9 cellular contexts compared by ENCODE assay signal in the genomic region with DNA sequence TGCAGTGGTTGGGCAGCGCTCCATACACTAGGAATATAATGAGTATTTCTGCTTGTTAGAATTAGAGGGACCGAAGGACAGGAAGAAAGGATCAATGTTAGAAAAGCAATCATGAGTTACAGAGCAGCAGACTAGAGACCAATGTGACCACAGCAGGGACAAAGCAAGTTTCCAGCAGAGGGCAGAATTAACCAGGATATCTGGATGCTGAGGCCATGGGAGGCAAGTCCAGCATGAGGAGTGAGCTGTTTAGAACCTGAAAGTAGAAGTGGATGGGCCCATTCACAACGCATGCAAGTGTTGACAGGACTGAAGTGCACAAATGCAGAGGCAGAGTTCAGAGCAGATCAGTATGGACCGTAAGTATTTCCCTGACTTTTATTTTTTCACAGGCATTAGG.
DNase-seq lines count a peak whose midpoint lies in the region; ATAC-seq and TF ChIP-seq lines count a peak whose summit lies in the region.
"Had no signal": no experiment of that assay in that cellular context is flagged by ENCODE, and none has a peak within 500 bp of the region (broad histone marks: within the 10 kb centered on the region; RNA-seq: fewer than 3 reads in every experiment).

No MANE protein-coding gene starts in this region.

- no peaks in the 10 kb centered on the region for H3K36me3 Mint-ChIP-seq in natural killer cell
- H3K36me3 Mint-ChIP-seq in activated naive CD8-positive, alpha-beta T cell treated with anti-CD3 and anti-CD28 coated beads, Interleukin-2, amount 50 U/mL, for 24 hours (ENCODE audit: low read depth) = no peaks in the 10 kb centered on the region

- no peaks in the 10 kb centered on the region for H3K4me1 Mint-ChIP-seq in natural killer cell
- H3K4me1 Mint-ChIP-seq in activated naive CD8-positive, alpha-beta T cell treated with anti-CD3 and anti-CD28 coated beads, Interleukin-2, amount 50 U/mL, for 24 hours = no peaks in the 10 kb centered on the region
- H3K4me1 Mint-ChIP-seq in stimulated activated naive CD8-positive, alpha-beta T cell treated with anti-CD3 and anti-CD28 coated beads, Interleukin-15, amount 100 ng/mL, for 72 hours = no peaks in the 10 kb centered on the region
- H3K4me1 Mint-ChIP-seq: activated B cell treated with CpG ODN at 0.5 μM for 24 hours had no signal

- TF ChIP-seq CTCF in 22Rv1 (IDR thresholded peaks at IDR 0.05) = peak; percentile 31
- 0 out of 2 replicates have a peak, but pooled peaks have one; percentile 16 for TF ChIP-seq CTCF in HEK293 (tag by site-specific recombination; IDR thresholded peaks at IDR 0.05)
- no peak for TF ChIP-seq CTCF in natural killer cell (IDR thresholded peaks at IDR 0.05)

- no peaks in the 10 kb centered on the region for H3K4me1 ChIP-seq in HEK293 (ENCODE audit: control insufficient read depth, insufficient read depth, low read length)

- peaks cover 19% of the 10 kb centered on the region in 2 donors for H3K9me3 Mint-ChIP-seq in natural killer cell
- H3K9me3 Mint-ChIP-seq in activated naive CD8-positive, alpha-beta T cell treated with anti-CD3 and anti-CD28 coated beads, Interleukin-2, amount 50 U/mL, for 24 hours = no peaks in the 10 kb centered on the region
- H3K9me3 Mint-ChIP-seq in stimulated activated naive CD8-positive, alpha-beta T cell treated with anti-CD3 and anti-CD28 coated beads, Interleukin-15, amount 100 ng/mL, for 72 hours = no peaks in the 10 kb centered on the region
- H3K9me3 Mint-ChIP-seq: activated B cell treated with CpG ODN at 0.5 μM for 24 hours had no signal

- POLR2A ChIA-PET in HEK293 (lab: Yijun Ruan, JAX) = no interaction called here

- intact Hi-C loops in natural killer cell (cut with micrococcal nuclease) = no loop called here

- no peak overlapping the region for H3K27ac ChIP-seq in 22Rv1
- H3K27ac ChIP-seq in HEK293 (ENCODE audit: extremely low read depth, low read depth, low read length) = no peak overlapping the region

- H3K27me3 Mint-ChIP-seq in natural killer cell (ENCODE audit: low read depth in 2 of 2) = no peaks in the 10 kb centered on the region
- H3K27me3 Mint-ChIP-seq in activated naive CD8-positive, alpha-beta T cell treated with anti-CD3 and anti-CD28 coated beads, Interleukin-2, amount 50 U/mL, for 24 hours = no peaks in the 10 kb centered on the region
- no peaks in the 10 kb centered on the region for H3K27me3 Mint-ChIP-seq in stimulated activated naive CD8-positive, alpha-beta T cell treated with anti-CD3 and anti-CD28 coated beads, Interleukin-15, amount 100 ng/mL, for 72 hours
- H3K27me3 Mint-ChIP-seq: activated B cell treated with CpG ODN at 0.5 μM for 24 hours had no signal

- peak; percentile 36 for DNase-seq in RPMI8226
- DNase-seq in iPS DF 19.7 (ENCODE audit: low read depth, low spot score) = peak; percentile 12
- no peak for DNase-seq in natural killer cell
- no peak for DNase-seq in activated naive CD8-positive, alpha-beta T cell treated with anti-CD3 and anti-CD28 coated beads, Interleukin-2, amount 50 U/mL, for 24 hours
- DNase-seq in stimulated activated naive CD8-positive, alpha-beta T cell treated with anti-CD3 and anti-CD28 coated beads, Interleukin-15, amount 100 ng/mL, for 72 hours = no peak
- DNase-seq: activated B cell treated with CpG ODN at 0.5 μM for 24 hours had no signal

- H3K9me3 ChIP-seq in HEK293 (ENCODE audit: control insufficient read depth, insufficient read depth, low read depth, low read length) = no peaks in the 10 kb centered on the region

- no peak overlapping the region for H3K27ac Mint-ChIP-seq in natural killer cell
- no peak overlapping the region for H3K27ac Mint-ChIP-seq in activated naive CD8-positive, alpha-beta T cell treated with anti-CD3 and anti-CD28 coated beads, Interleukin-2, amount 50 U/mL, for 24 hours
- no peak overlapping the region for H3K27ac Mint-ChIP-seq in stimulated activated naive CD8-positive, alpha-beta T cell treated with anti-CD3 and anti-CD28 coated beads, Interleukin-15, amount 100 ng/mL, for 72 hours
- H3K27ac Mint-ChIP-seq: activated B cell treated with CpG ODN at 0.5 μM for 24 hours had no signal

- no peak overlapping the region for H3K4me3 Mint-ChIP-seq in natural killer cell
- H3K4me3 Mint-ChIP-seq in activated naive CD8-positive, alpha-beta T cell treated with anti-CD3 and anti-CD28 coated beads, Interleukin-2, amount 50 U/mL, for 24 hours = no peak overlapping the region
- no peak overlapping the region for H3K4me3 Mint-ChIP-seq in stimulated activated naive CD8-positive, alpha-beta T cell treated with anti-CD3 and anti-CD28 coated beads, Interleukin-15, amount 100 ng/mL, for 72 hours
- H3K4me3 Mint-ChIP-seq: activated B cell treated with CpG ODN at 0.5 μM for 24 hours had no signal

- no peaks in the 10 kb centered on the region for H3K36me3 ChIP-seq in HEK293 (ENCODE audit: control insufficient read depth in 2 of 2, insufficient read depth in 1 of 2, low read length in 2 of 2)

- ATAC-seq in natural killer cell (no peak), HG03520 (IDR thresholded peaks at IDR 0.05; ENCODE audit: unreplicated experiment) (no peak)
- no peak for ATAC-seq in activated naive CD8-positive, alpha-beta T cell treated with anti-CD3 and anti-CD28 coated beads, Interleukin-2, amount 50 U/mL, for 24 hours
- ATAC-seq in stimulated activated naive CD8-positive, alpha-beta T cell treated with anti-CD3 and anti-CD28 coated beads, Interleukin-15, amount 100 ng/mL, for 72 hours = no peak

- no peak overlapping the region for H3K4me3 ChIP-seq in HEK293 (ENCODE audit: low read depth, low read length)

- CTCF ChIA-PET in HEK293 (lab: Yijun Ruan, JAX) = interaction anchor here (0.6 to 1.0 kb wide), 3 partner anchors 364 to 1329 kb away, joined by 3 read pairs; no protein-coding TSS in a partner anchor

TF ChIP-seq in HEK293, 187 proteins besides CTCF, POLR2A, EP300 and RAD21:
- TF ChIP-seq ZNF654 (tag by site-specific recombination; IDR thresholded peaks at IDR 0.05; ENCODE audit: low read depth) (peak; percentile 42), ZNF571 (tag by site-specific recombination; IDR thresholded peaks at IDR 0.05) (no peak), ZNF600 (tag by site-specific recombination; IDR thresholded peaks at IDR 0.05) (no peak), ZNF549 (tag by site-specific recombination; IDR thresholded peaks at IDR 0.05) (no peak)

Comparison
In these comparisons a context has a peak if more than half of its experiments do, and no peak if none do; other contexts are left out.
1. DNase-seq: peak in RPMI8226 (single experiment) and iPS DF 19.7 (single experiment); none in natural killer cell (single experiment), activated naive CD8-positive, alpha-beta T cell treated with anti-CD3 and anti-CD28 coated beads, Interleukin-2, amount 50 U/mL, for 24 hours (single experiment) and stimulated activated naive CD8-positive, alpha-beta T cell treated with anti-CD3 and anti-CD28 coated beads, Interleukin-15, amount 100 ng/mL, for 72 hours (0 of 2).